Comparison of ENCODE assay signal across 1 cellular context in genomic region chr14:104153399-104153765, GRCh38. TPM values are rescaled to one million over a fixed set of nuclear protein-coding genes. Genes with fewer than 3 reads are reported as not detected.
"Had no signal": no experiment of that assay in that cellular context is flagged by ENCODE, and none has a peak within 500 bp of the region (broad histone marks: within the 10 kb centered on the region; RNA-seq: fewer than 3 reads in every experiment).

No MANE protein-coding gene starts in this region.

RNA-seq across cellular contexts. Expression of gene KIF26A, which starts 15.0 kb away (rescaled TPM):
- total RNA-seq: activated B cell treated with CpG ODN at 0.5 μM for 24 hours had no signal
